In the genomic region with DNA sequence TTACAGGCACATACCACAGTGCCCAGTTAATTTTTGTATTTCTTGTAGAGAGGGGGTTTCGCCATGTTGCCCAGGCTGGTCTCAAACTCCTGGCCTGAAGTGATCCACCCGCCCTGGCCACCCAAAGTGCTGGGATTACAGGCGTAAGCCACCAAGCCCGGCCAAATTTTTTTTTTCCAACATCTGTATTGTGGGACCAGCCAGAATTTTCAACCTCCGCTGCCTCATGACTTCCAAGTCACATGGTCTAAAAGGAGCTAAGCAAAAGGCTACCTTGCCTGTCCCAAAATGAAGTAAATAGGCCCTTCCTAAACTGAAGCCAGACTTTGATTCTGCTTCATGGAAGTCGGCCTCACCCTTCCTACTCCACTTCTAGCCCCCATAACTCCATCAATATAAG, we compare ENCODE assay signal across 18 cellular contexts. TPM values are rescaled to one million over a fixed set of nuclear protein-coding genes. Genes with fewer than 3 reads are reported as not detected.
DNase-seq lines count a peak whose midpoint lies in the region; ATAC-seq and TF ChIP-seq lines count a peak whose summit lies in the region.
"Had no signal": no experiment of that assay in that cellular context is flagged by ENCODE, and none has a peak within 500 bp of the region (broad histone marks: within the 10 kb centered on the region; RNA-seq: fewer than 3 reads in every experiment).

No MANE protein-coding gene starts in this region.

- H3K9ac ChIP-seq in endodermal cell (ENCODE audit: extremely low read depth, low read length, poor library complexity, severe bottlenecking) (no peak overlapping the region), stomach smooth muscle (ENCODE audit: low read length in 2 of 2) (peak overlapping the region in 1 of 2 donors; percentile 21)

- H3K36me3 Mint-ChIP-seq in endodermal cell (ENCODE audit: low read depth): peaks cover 19% of the 10 kb centered on the region
- peaks cover 11% of the 10 kb centered on the region for H3K36me3 Mint-ChIP-seq in neural crest cell (ENCODE audit: low read depth)
- peaks cover 0 to 41% (median 4%) of the 10 kb centered on the region in 3 donors for H3K36me3 Mint-ChIP-seq in naive thymus-derived CD8-positive, alpha-beta T cell

- H3K9me3 ChIP-seq in heart right ventricle (no peaks in the 10 kb centered on the region), endodermal cell (ENCODE audit: control insufficient read depth, low read length) (no peaks in the 10 kb centered on the region), stomach smooth muscle (ENCODE audit: control insufficient read depth in 2 of 2, low read length in 2 of 2) (no peaks in the 10 kb centered on the region), right lobe of liver (no peaks in the 10 kb centered on the region)
- H3K9me3 ChIP-seq: BE2C, HAP-1, MG63, Peyer's patch had no signal

- H3K36me3 ChIP-seq in heart right ventricle (peaks cover 0 to 84% (median 25%) of the 10 kb centered on the region in 9 donors), endodermal cell (ENCODE audit: control insufficient read depth, insufficient read depth, low read length) (peaks cover 43% of the 10 kb centered on the region), stomach smooth muscle (ENCODE audit: control insufficient read depth in 2 of 2, insufficient read depth in 2 of 2, low read length in 2 of 2) (peaks cover 27 to 43% of the 10 kb centered on the region in 2 donors), right lobe of liver (peaks cover 0 to 13% (median 3%) of the 10 kb centered on the region in 4 donors)
- H3K36me3 ChIP-seq: BE2C had no signal

- POLR2A ChIA-PET in naive thymus-derived CD8-positive, alpha-beta T cell (lab: Charles Lee): interaction anchor here (0.5 to 15.5 kb wide), 4 partner anchors 13 to 45 kb away, joined by 3 to 635 read pairs (median 4); a partner anchor contains a TSS

- TF ChIP-seq CTCF in heart right ventricle (IDR thresholded peaks at IDR 0.05): no peak
- no peak for TF ChIP-seq CTCF in endodermal cell (conservative IDR thresholded peaks at IDR 0.05)
- no peak for TF ChIP-seq CTCF in neural crest cell (conservative IDR thresholded peaks at IDR 0.05)
- no peak for TF ChIP-seq CTCF in right lobe of liver (IDR thresholded peaks at IDR 0.05)

- H3K4me3 Mint-ChIP-seq in endodermal cell: no peak overlapping the region
- H3K4me3 Mint-ChIP-seq in neural crest cell: peak overlapping the region; percentile 60
- H3K4me3 Mint-ChIP-seq in naive thymus-derived CD8-positive, alpha-beta T cell: no peak overlapping the region

- H3K27me3 Mint-ChIP-seq in endodermal cell (ENCODE audit: insufficient read depth) (peaks cover 30% of the 10 kb centered on the region), neural crest cell (ENCODE audit: low read depth) (peaks cover 3% of the 10 kb centered on the region)
- no peaks in the 10 kb centered on the region for H3K27me3 Mint-ChIP-seq in naive thymus-derived CD8-positive, alpha-beta T cell
- H3K27me3 Mint-ChIP-seq: CD4-positive, alpha-beta memory T cell had no signal

- H3K4me3 ChIP-seq in heart right ventricle (no peak overlapping the region), endodermal cell (ENCODE audit: low read length) (no peak overlapping the region), stomach smooth muscle (ENCODE audit: low read length in 2 of 2) (no peak overlapping the region), right lobe of liver (no peak overlapping the region)
- H3K4me3 ChIP-seq: HAP-1, MG63, Peyer's patch had no signal

- H3K27ac ChIP-seq in heart right ventricle (peak overlapping the region in 6 of 10 donors; percentile 61 to 80 (median 71)), endodermal cell (ENCODE audit: low read depth, low read length) (no peak overlapping the region), stomach smooth muscle (ENCODE audit: low read length) (peak overlapping the region; percentile 69), right lobe of liver (no peak overlapping the region)

- H3K4me1 Mint-ChIP-seq in endodermal cell (peaks cover 23% of the 10 kb centered on the region), neural crest cell (peaks cover 27% of the 10 kb centered on the region)
- H3K4me1 Mint-ChIP-seq in naive thymus-derived CD8-positive, alpha-beta T cell: peaks cover 5 to 19% (median 12%) of the 10 kb centered on the region in 4 donors

- peaks cover 22 to 60% (median 49%) of the 10 kb centered on the region in 9 donors for H3K4me1 ChIP-seq in heart right ventricle
- H3K4me1 ChIP-seq in endodermal cell (ENCODE audit: control insufficient read depth, insufficient read depth, low read length): peaks cover 6% of the 10 kb centered on the region
- peaks cover 42% of the 10 kb centered on the region for H3K4me1 ChIP-seq in stomach smooth muscle (ENCODE audit: control insufficient read depth, insufficient read depth, low read length)
- H3K4me1 ChIP-seq in right lobe of liver: peaks cover 0 to 21% (median 10%) of the 10 kb centered on the region in 4 donors
- H3K4me1 ChIP-seq: BE2C had no signal

- intact Hi-C loops in heart right ventricle (cut with DNase I): no loop called here
- intact Hi-C loops in left cardiac atrium (cut with DNase I): no loop called here
- intact Hi-C loops in right lobe of liver (cut with DNase I): loop anchor here in 1 of 2 donors (10.0 kb wide), 1 partner anchor 57 kb away; no protein-coding TSS in a partner anchor

- H3K27ac Mint-ChIP-seq in endodermal cell: no peak overlapping the region
- no peak overlapping the region for H3K27ac Mint-ChIP-seq in neural crest cell (ENCODE audit: unreplicated experiment)
- H3K27ac Mint-ChIP-seq in naive thymus-derived CD8-positive, alpha-beta T cell: no peak overlapping the region

- 90 to 97% methylated on average over 6 of the region's 6 CpGs for WGBS in heart right ventricle, 2 donors
- 84 to 100% methylated on average over 6 of the region's 6 CpGs for WGBS in endodermal cell (ENCODE audit: insufficient coverage in 1 of 2, insufficient read length in 1 of 2), 2 experiments
- WGBS in right lobe of liver (ENCODE audit: insufficient coverage, low coverage, low lambda C conversion rate, missing lambda C conversion rate): 87% methylated on average over 4 of the region's 6 CpGs

- DNase-seq in heart right ventricle: no peak
- no peak for DNase-seq in left cardiac atrium
- DNase-seq in endodermal cell: peak; percentile 40
- DNase-seq in neural crest cell (ENCODE audit: low read depth, low spot score): no peak
- DNase-seq in right lobe of liver: no peak
- DNase-seq in naive thymus-derived CD8-positive, alpha-beta T cell: no peak
- DNase-seq: BE2C; CD4-positive, alpha-beta memory T cell; DMS79 treated with DMSO at 0.1 percent for 48 hours; MG63; NCI-H1105 treated with DMSO at 0.1 percent for 48 hours; NCI-H187 treated with DMSO at 0.1 percent for 48 hours; NCI-H2171; NCI-H510A; Peyer's patch had no signal

- no peaks in the 10 kb centered on the region for H3K27me3 ChIP-seq in heart right ventricle
- H3K27me3 ChIP-seq in endodermal cell (ENCODE audit: control insufficient read depth, insufficient read depth, low read length, poor library complexity, severe bottlenecking): no peaks in the 10 kb centered on the region
- no peaks in the 10 kb centered on the region for H3K27me3 ChIP-seq in stomach smooth muscle (ENCODE audit: control insufficient read depth in 1 of 2, insufficient read depth in 2 of 2, low read length in 2 of 2)
- H3K27me3 ChIP-seq in right lobe of liver: no peaks in the 10 kb centered on the region
- H3K27me3 ChIP-seq: BE2C, MG63, Peyer's patch had no signal

- ATAC-seq in heart right ventricle (no peak), left cardiac atrium (no peak), right lobe of liver (no peak)
- no peak for ATAC-seq in naive thymus-derived CD8-positive, alpha-beta T cell
- ATAC-seq: HepG2 had no signal

- H3K9me3 Mint-ChIP-seq in endodermal cell (no peaks in the 10 kb centered on the region), neural crest cell (no peaks in the 10 kb centered on the region)
- H3K9me3 Mint-ChIP-seq in naive thymus-derived CD8-positive, alpha-beta T cell: no peaks in the 10 kb centered on the region
- H3K9me3 Mint-ChIP-seq: CD4-positive, alpha-beta memory T cell had no signal

- no peak for TF ChIP-seq POLR2A in right lobe of liver (IDR thresholded peaks at IDR 0.05)

RNA-seq across cellular contexts. Expression of a gene that starts 4.2 kb away (rescaled TPM):
- total RNA-seq in heart right ventricle: 100 to 1,000 TPM in 9 of 10 donors, 10 to 100 TPM in 1; 95.5 to 189 (median 135) TPM
- 100 to 1,000 TPM; 134 to 157 TPM for polyA plus RNA-seq in heart right ventricle
- total RNA-seq in left cardiac atrium: 100 to 1,000 TPM; 113 to 128 TPM
- total RNA-seq in endodermal cell: 10 to 100 TPM; 81.1 to 84.4 TPM
- polyA plus RNA-seq in endodermal cell (2013, experiment 1 of 2): 92.8 TPM
- polyA plus RNA-seq in endodermal cell (2013, experiment 2 of 2): 92.8 TPM
- 76.9 and 78.9 TPM in 2 replicates for total RNA-seq in neural crest cell
- 10 to 100 TPM; 22.3 to 33.9 (median 26.4) TPM for total RNA-seq in right lobe of liver
- 10 to 100 TPM; 50.5 to 52.6 TPM for total RNA-seq in naive thymus-derived CD8-positive, alpha-beta T cell
- 100 to 1,000 TPM; 122 to 131 (median 129) TPM for polyA plus RNA-seq in naive thymus-derived CD8-positive, alpha-beta T cell

RNA-seq across cellular contexts. Expression of a gene that starts 15.6 kb away (rescaled TPM):
- total RNA-seq in heart right ventricle (10 to 100 TPM; 26.0 to 42.0 (median 33.7) TPM), left cardiac atrium (10 to 100 TPM; 35.5 to 46.1 TPM), endodermal cell (10 to 100 TPM; 13.6 to 24.8 TPM), neural crest cell (12.5 and 17.4 TPM in 2 replicates), right lobe of liver (10 to 100 TPM; 15.3 to 21.1 (median 17.7) TPM)
- 10 to 100 TPM; 43.1 to 74.3 TPM for polyA plus RNA-seq in heart right ventricle
- polyA plus RNA-seq in endodermal cell (2013, experiment 1 of 2): 14.6 TPM
- polyA plus RNA-seq in endodermal cell (2013, experiment 2 of 2): 14.7 TPM
- 10 to 100 TPM; 56.1 to 58.7 TPM for total RNA-seq in naive thymus-derived CD8-positive, alpha-beta T cell
- 10 to 100 TPM in 1 of 3 donors, 1 to 10 TPM in 2; 4.1 to 18.9 (median 6.3) TPM for polyA plus RNA-seq in naive thymus-derived CD8-positive, alpha-beta T cell

RNA-seq across cellular contexts. Expression of a gene that starts 20.9 kb away (rescaled TPM):
- total RNA-seq in heart right ventricle (1,000 to 10,000 TPM in 2 of 10 donors, 100 to 1,000 TPM in 8; 609 to 1,418 (median 746) TPM), left cardiac atrium (100 to 1,000 TPM; 149 to 228 TPM), endodermal cell (10 to 100 TPM; 34.1 to 53.6 TPM), neural crest cell (9.1 and 10.6 TPM in 2 replicates), right lobe of liver (10 to 100 TPM; 54.7 to 69.8 (median 58.7) TPM)
- polyA plus RNA-seq in heart right ventricle: 1,000 to 10,000 TPM in 1 of 2 donors, 100 to 1,000 TPM in 1; 143 to 1,668 TPM
- 57.3 TPM for polyA plus RNA-seq in endodermal cell (2013, experiment 1 of 2)
- 57.5 TPM for polyA plus RNA-seq in endodermal cell (2013, experiment 2 of 2)
- total RNA-seq in naive thymus-derived CD8-positive, alpha-beta T cell: 10 to 100 TPM; 35.2 to 36.7 TPM
- polyA plus RNA-seq in naive thymus-derived CD8-positive, alpha-beta T cell: 1 to 10 TPM; 1.5 to 3.0 (median 1.8) TPM

RNA-seq across cellular contexts. Expression of a gene that starts 23.5 kb away (rescaled TPM):
- total RNA-seq in heart right ventricle (100 to 1,000 TPM; 144 to 376 (median 160) TPM), left cardiac atrium (100 to 1,000 TPM; 254 to 303 TPM), endodermal cell (100 to 1,000 TPM; 880 to 935 TPM), neural crest cell (626 and 630 TPM in 2 replicates), right lobe of liver (1,000 to 10,000 TPM in 1 of 6 experiments, 100 to 1,000 TPM in 5; 221 to 1,037 (median 292) TPM)
- polyA plus RNA-seq in heart right ventricle: 100 to 1,000 TPM; 170 to 830 TPM
- 762 TPM for polyA plus RNA-seq in endodermal cell (2013, experiment 1 of 2)
- 742 TPM for polyA plus RNA-seq in endodermal cell (2013, experiment 2 of 2)
- total RNA-seq in naive thymus-derived CD8-positive, alpha-beta T cell: 100 to 1,000 TPM; 486 to 497 TPM
- 1,000 to 10,000 TPM; 1,824 to 2,067 (median 1,870) TPM for polyA plus RNA-seq in naive thymus-derived CD8-positive, alpha-beta T cell

RNA-seq across cellular contexts. Expression of a gene that starts 25.5 kb away (rescaled TPM):
- total RNA-seq in heart right ventricle (1 to 10 TPM; 1.8 to 2.9 (median 2.2) TPM), left cardiac atrium (1 to 10 TPM; 1.8 to 2.6 TPM), endodermal cell (1 to 10 TPM in 1 of 2 donors, under 1 TPM in 1; 0.99 to 1.7 TPM), neural crest cell (0.43 and 0.86 TPM in 2 replicates), right lobe of liver (1 to 10 TPM in 2 of 6 experiments, under 1 TPM in 3, not detected in 1; 0.83 to 1.3 (median 0.97) TPM)
- 1 to 10 TPM in 1 of 2 donors, under 1 TPM in 1; 0.83 to 7.8 TPM for polyA plus RNA-seq in heart right ventricle
- polyA plus RNA-seq in endodermal cell (2013, experiment 1 of 2): 0.89 TPM
- polyA plus RNA-seq in endodermal cell (2013, experiment 2 of 2): 0.87 TPM
- total RNA-seq in naive thymus-derived CD8-positive, alpha-beta T cell: under 1 TPM in 1 of 2 experiments, not detected in 1; 0.26 TPM
- polyA plus RNA-seq in naive thymus-derived CD8-positive, alpha-beta T cell: under 1 TPM in 1 of 3 donors, not detected in 2; 0.23 TPM

Comparison
In these comparisons a context has a peak if more than half of its experiments do, and no peak if none do; other contexts are left out.
1. H3K27ac ChIP-seq: peak in heart right ventricle (6 of 10) and stomach smooth muscle (single experiment); none in endodermal cell (single experiment) and right lobe of liver (0 of 3).